1 cellular context compared by ENCODE assay signal in the genomic region with DNA sequence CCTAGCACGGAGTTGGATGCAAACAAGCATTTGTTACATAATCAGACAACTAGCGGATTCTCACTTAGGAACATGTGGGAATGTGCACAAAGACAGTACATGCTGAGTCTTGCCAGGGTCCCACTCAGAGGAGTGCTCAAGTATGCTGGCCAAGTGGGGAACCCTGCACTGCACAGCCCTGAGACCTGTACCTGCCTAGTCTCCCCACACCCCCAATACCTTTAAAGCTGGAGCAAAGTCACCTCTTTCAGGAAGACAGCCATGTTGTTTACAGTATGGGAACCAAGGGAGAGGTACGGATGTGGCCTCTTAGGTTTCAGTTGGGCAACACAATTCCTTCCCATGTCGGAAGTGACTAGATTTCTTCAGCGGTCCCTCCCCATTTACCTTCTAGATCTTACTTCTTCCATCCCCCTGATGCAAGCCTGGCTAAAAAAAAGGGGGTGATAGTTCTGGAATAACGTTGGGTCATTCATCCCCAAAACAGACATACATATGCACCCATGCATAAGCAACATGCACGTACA.
TF ChIP-seq lines count a peak whose summit lies in the region.

No MANE protein-coding gene starts in this region.

TF ChIP-seq in H1, 55 proteins besides CTCF, POLR2A, EP300 and RAD21 (continued from another document):
- TF ChIP-seq HDAC6 (IDR thresholded peaks at IDR 0.05; ENCODE audit: low read depth, low read length) (no peak), ASH2L (IDR thresholded peaks at IDR 0.05; ENCODE audit: low read length) (no peak), SRF (IDR thresholded peaks at IDR 0.05; ENCODE audit: low read depth, low read length) (no peak), GABPA (IDR thresholded peaks at IDR 0.05; ENCODE audit: borderline replicate concordance, insufficient read depth, low read length) (no peak), YY1 (IDR thresholded peaks at IDR 0.05; ENCODE audit: low read depth, low read length) (no peak), KDM4A (IDR thresholded peaks at IDR 0.05; ENCODE audit: low read depth, low read length, severe bottlenecking) (no peak), POLR2AphosphoS5 (IDR thresholded peaks at IDR 0.05; ENCODE audit: low read depth, low read length) (no peak), GTF2F1 (IDR thresholded peaks at IDR 0.05; ENCODE audit: borderline replicate concordance, low read depth, low read length) (no peak), CHD1 (IDR thresholded peaks at IDR 0.05; ENCODE audit: low read depth, low read length) (no peak)
- TF ChIP-seq, protein P1, sequence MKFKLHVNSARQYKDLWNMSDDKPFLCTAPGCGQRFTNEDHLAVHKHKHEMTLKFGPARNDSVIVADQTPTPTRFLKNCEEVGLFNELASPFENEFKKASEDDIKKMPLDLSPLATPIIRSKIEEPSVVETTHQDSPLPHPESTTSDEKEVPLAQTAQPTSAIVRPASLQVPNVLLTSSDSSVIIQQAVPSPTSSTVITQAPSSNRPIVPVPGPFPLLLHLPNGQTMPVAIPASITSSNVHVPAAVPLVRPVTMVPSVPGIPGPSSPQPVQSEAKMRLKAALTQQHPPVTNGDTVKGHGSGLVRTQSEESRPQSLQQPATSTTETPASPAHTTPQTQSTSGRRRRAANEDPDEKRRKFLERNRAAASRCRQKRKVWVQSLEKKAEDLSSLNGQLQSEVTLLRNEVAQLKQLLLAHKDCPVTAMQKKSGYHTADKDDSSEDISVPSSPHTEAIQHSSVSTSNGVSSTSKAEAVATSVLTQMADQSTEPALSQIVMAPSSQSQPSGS (IDR thresholded peaks at IDR 0.05; ENCODE audit: low read length) = no peak
- TF ChIP-seq, protein P2, sequence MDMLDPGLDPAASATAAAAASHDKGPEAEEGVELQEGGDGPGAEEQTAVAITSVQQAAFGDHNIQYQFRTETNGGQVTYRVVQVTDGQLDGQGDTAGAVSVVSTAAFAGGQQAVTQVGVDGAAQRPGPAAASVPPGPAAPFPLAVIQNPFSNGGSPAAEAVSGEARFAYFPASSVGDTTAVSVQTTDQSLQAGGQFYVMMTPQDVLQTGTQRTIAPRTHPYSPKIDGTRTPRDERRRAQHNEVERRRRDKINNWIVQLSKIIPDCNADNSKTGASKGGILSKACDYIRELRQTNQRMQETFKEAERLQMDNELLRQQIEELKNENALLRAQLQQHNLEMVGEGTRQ (IDR thresholded peaks at IDR 0.05; ENCODE audit: low read length) = no peak
- TF ChIP-seq, protein P3, sequence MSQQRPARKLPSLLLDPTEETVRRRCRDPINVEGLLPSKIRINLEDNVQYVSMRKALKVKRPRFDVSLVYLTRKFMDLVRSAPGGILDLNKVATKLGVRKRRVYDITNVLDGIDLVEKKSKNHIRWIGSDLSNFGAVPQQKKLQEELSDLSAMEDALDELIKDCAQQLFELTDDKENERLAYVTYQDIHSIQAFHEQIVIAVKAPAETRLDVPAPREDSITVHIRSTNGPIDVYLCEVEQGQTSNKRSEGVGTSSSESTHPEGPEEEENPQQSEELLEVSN (IDR thresholded peaks at IDR 0.05) = no peak
